Comparison of ENCODE assay signal across 16 cellular contexts in genomic region chr7:13980474-13980873, GRCh38. TPM values are rescaled to one million over a fixed set of nuclear protein-coding genes. Genes with fewer than 3 reads are reported as not detected.
DNase-seq lines count a peak whose midpoint lies in the region; ATAC-seq, FAIRE-seq and TF ChIP-seq lines count a peak whose summit lies in the region.
"Had no signal": no experiment of that assay in that cellular context is flagged by ENCODE, and none has a peak within 500 bp of the region (broad histone marks: within the 10 kb centered on the region; RNA-seq: fewer than 3 reads in every experiment).

No MANE protein-coding gene starts in this region.

- H3K4me3 ChIP-seq in K562 (no peak overlapping the region), iPS-18a (ENCODE audit: low read length) (no peak overlapping the region), suprapubic skin (no peak overlapping the region)
- H3K4me3 ChIP-seq: mucosa of descending colon, right lobe of liver had no signal

- DNase-seq in HT-29 (ENCODE audit: low spot score), result peak; percentile 60
- peak in 1 of 4 experiments; percentile 25 for DNase-seq in K562 (ENCODE audit: extremely low read depth in 1 of 4, low spot score in 3 of 4)
- no peak for DNase-seq in suprapubic skin (ENCODE audit: low spot score in 2 of 2)
- no peak for DNase-seq in HK-2 (ENCODE audit: unreplicated experiment)
- DNase-seq in cerebellum (ENCODE audit: low spot score), result no peak
- no peak for DNase-seq in activated CD4-positive, alpha-beta T cell treated with anti-CD3 and anti-CD28 coated beads for 48 hours
- DNase-seq: activated CD4-positive, alpha-beta T cell treated with anti-CD3 and anti-CD28 coated beads, Interleukin-2, amount 10 ng/mL, durations not matched to agents 24 days and 14 days; activated effector memory CD4-positive, alpha-beta T cell treated with Interleukin-2 at 50 U/mL for 16 hours; CD4-positive, alpha-beta memory T cell; GF-D8; right lobe of liver; T-helper 2 cell had no signal

- CTCF ChIA-PET in K562 (lab: Yijun Ruan, JAX; ENCODE audit: low intra/inter-chr PET ratio), result no interaction called here

- peak overlapping the region; percentile 84 for H2AFZ ChIP-seq in K562 (ENCODE audit: low read depth, low read length)

- WGBS in K562 (ENCODE audit: insufficient coverage, low coverage, missing lambda C conversion rate), result 16% methylated on average over 5 of the region's 5 CpGs
- WGBS in suprapubic skin, result 56% methylated on average over 5 of the region's 5 CpGs

- peaks cover 38% of the 10 kb centered on the region for H3K79me2 ChIP-seq in K562 (ENCODE audit: control insufficient read depth, insufficient read depth, low read length)

- FAIRE-seq in K562 (lab: Jason Lieb, UNC), result no peak
- FAIRE-seq: GM18507 had no signal

- peak overlapping the region; percentile 85 for H3K27ac ChIP-seq in K562 (ENCODE audit: extremely low read depth, low read depth, low read length)
- H3K27ac ChIP-seq in iPS-18a (ENCODE audit: low read length), result peak overlapping the region; percentile 49
- H3K27ac ChIP-seq in suprapubic skin, result peak overlapping the region; percentile 11
- H3K27ac ChIP-seq: right lobe of liver had no signal

- H3K9me1 ChIP-seq in K562 (ENCODE audit: control insufficient read depth, insufficient read depth, low read length), result no peaks in the 10 kb centered on the region

- TF ChIP-seq RAD21 in K562 (CRISPR knock-in tag; conservative IDR thresholded peaks at IDR 0.05 in 1 of 2, IDR thresholded peaks at IDR 0.05 in 1 of 2), result no peak

- TF ChIP-seq POLR2A in K562 (conservative IDR thresholded peaks at IDR 0.05) (no peak), suprapubic skin (IDR thresholded peaks at IDR 0.05) (no peak)

- ATAC-seq in K562, result peak; percentile 10; the same call in 2 of the 3 replicates
- ATAC-seq in HG02642 (IDR thresholded peaks at IDR 0.05; ENCODE audit: poor library complexity, unreplicated experiment), result no peak

- H3K9ac ChIP-seq in K562 (ENCODE audit: insufficient read depth in 1 of 2, low read depth in 2 of 2, low read length in 2 of 2), result peak overlapping the region in 1 of 2 experiments; percentile 69; a peak in 2 of 4 replicates
- H3K9ac ChIP-seq in iPS-18a (ENCODE audit: low read length), result peak overlapping the region; percentile 2

- H4K20me1 ChIP-seq in K562 (replicated peaks; ENCODE audit: control insufficient read depth, insufficient read depth, low read length), result no peaks in the 10 kb centered on the region

- POLR2A ChIA-PET in K562 (lab: Yijun Ruan, JAX), result interaction anchor here (0.6 to 4.3 kb wide), 5 partner anchors 9 to 43 kb away, joined by 3 to 17 read pairs (median 3); partner anchors contain the start of gene ETV1

- no TSS peak for BruUV-seq in K562 (replicated peaks; lab: Mats Ljungman, UMichigan)

- peak overlapping the region; percentile 61 for H3K4me2 ChIP-seq in K562 (ENCODE audit: insufficient read depth, low read length)

- H3K27me3 ChIP-seq in K562 (ENCODE audit: control insufficient read depth in 2 of 2, insufficient read depth in 2 of 2, low read length in 2 of 2), result no peaks in the 10 kb centered on the region
- H3K27me3 ChIP-seq in iPS-18a (ENCODE audit: control insufficient read depth, insufficient read depth, low read length), result no peaks in the 10 kb centered on the region
- H3K27me3 ChIP-seq in suprapubic skin, result no peaks in the 10 kb centered on the region
- H3K27me3 ChIP-seq: right lobe of liver had no signal

- TF ChIP-seq EP300 in K562 (IDR thresholded peaks at IDR 0.05; ENCODE audit: low read length) (no peak), suprapubic skin (IDR thresholded peaks at IDR 0.05) (no peak)

- intact Hi-C loops in K562 (cut with micrococcal nuclease), result loop anchor here (5.0 kb wide), 1 partner anchor 1578 kb away; the partner anchor contains the start of gene VWDE

- H3K36me3 ChIP-seq in K562 (ENCODE audit: control insufficient read depth, insufficient read depth, low read length) (peaks cover 9% of the 10 kb centered on the region; the same call in 1 of the 3 replicates), iPS-18a (ENCODE audit: control insufficient read depth, low read depth, low read length) (peaks cover 22% of the 10 kb centered on the region), suprapubic skin (no peaks in the 10 kb centered on the region)
- H3K36me3 ChIP-seq: right lobe of liver had no signal

- peaks cover 0 to 19% of the 10 kb centered on the region in 2 experiments; a peak in 3 of 5 replicates for H3K4me1 ChIP-seq in K562 (replicated peaks in 1 of 2; ENCODE audit: control insufficient read depth in 2 of 2, insufficient read depth in 2 of 2, low read length in 2 of 2)
- H3K4me1 ChIP-seq in iPS-18a (ENCODE audit: control insufficient read depth, low read depth, low read length), result peaks cover 61% of the 10 kb centered on the region
- peaks cover 22% of the 10 kb centered on the region for H3K4me1 ChIP-seq in suprapubic skin
- H3K4me1 ChIP-seq: right lobe of liver had no signal

- in situ Hi-C loops in K562 (cut with MboI), result loop anchor here (25.0 kb wide), 1 partner anchor 1268 kb away; no protein-coding TSS in a partner anchor

- H3K9me3 ChIP-seq in K562 (replicated peaks; ENCODE audit: control insufficient read depth, insufficient read depth, low read depth, low read length) (no peaks in the 10 kb centered on the region), iPS-18a (ENCODE audit: control insufficient read depth, low read depth, low read length) (no peaks in the 10 kb centered on the region), suprapubic skin (no peaks in the 10 kb centered on the region)
- H3K9me3 ChIP-seq: mucosa of descending colon, right lobe of liver had no signal

- TF ChIP-seq CTCF in K562 (IDR thresholded peaks at IDR 0.05 in 2 of 3, conservative IDR thresholded peaks at IDR 0.05 in 1 of 3; ENCODE audit: insufficient read depth in 2 of 3, low read depth in 1 of 3, low read length in 3 of 3) (no peak), suprapubic skin (IDR thresholded peaks at IDR 0.05) (no peak)

TF ChIP-seq in K562, 482 proteins besides CTCF, POLR2A, EP300 and RAD21:
- TF ChIP-seq HIVEP1 (CRISPR knock-in tag; IDR thresholded peaks at IDR 0.05), result no peak
- no peak for TF ChIP-seq RBM34 (IDR thresholded peaks at IDR 0.05; ENCODE audit: borderline replicate concordance, insufficient read depth, low read length)
- TF ChIP-seq ILK (tag; IDR thresholded peaks at IDR 0.05; ENCODE audit: borderline replicate concordance, low read depth), result no peak
- TF ChIP-seq SETDB1 (IDR thresholded peaks at IDR 0.05; ENCODE audit: low read length), result no peak
- no peak for TF ChIP-seq ZNF197 (CRISPR knock-in tag; IDR thresholded peaks at IDR 0.05; ENCODE audit: low read depth)
- no peak for TF ChIP-seq GATA2 (CRISPR knock-in tag; IDR thresholded peaks at IDR 0.05)
- no peak for TF ChIP-seq NBN (IDR thresholded peaks at IDR 0.05; ENCODE audit: low read depth)
- TF ChIP-seq NR4A1 (CRISPR knock-in tag; IDR thresholded peaks at IDR 0.05), result no peak
- TF ChIP-seq NR4A1 (tag; IDR thresholded peaks at IDR 0.05), result no peak
- TF ChIP-seq FOXA3 (CRISPR knock-in tag; conservative IDR thresholded peaks at IDR 0.05 in 1 of 2, IDR thresholded peaks at IDR 0.05 in 1 of 2), result no peak
- TF ChIP-seq ETV6 (IDR thresholded peaks at IDR 0.05; ENCODE audit: borderline replicate concordance in 1 of 2, low read depth in 2 of 2, low read length in 1 of 2), result no peak
- no peak for TF ChIP-seq ETV6 (CRISPR knock-in tag; IDR thresholded peaks at IDR 0.05; ENCODE audit: borderline replicate concordance)
- TF ChIP-seq ZNF316 (IDR thresholded peaks at IDR 0.05), result peak; percentile 71
- TF ChIP-seq SMC3 (conservative IDR thresholded peaks at IDR 0.05; ENCODE audit: insufficient read depth, low read depth, low read length), result no peak
- peak; percentile 69 for TF ChIP-seq ZNF512 (tag; IDR thresholded peaks at IDR 0.05)
- 0 out of 2 replicates have a peak, but pooled peaks have one; percentile 8 for TF ChIP-seq RBFOX2 (IDR thresholded peaks at IDR 0.05; ENCODE audit: low read depth, low read length)
- TF ChIP-seq DACH1 (IDR thresholded peaks at IDR 0.05; ENCODE audit: partially characterized antibody), result peak; percentile 40
- TF ChIP-seq GATAD2B (IDR thresholded peaks at IDR 0.05; ENCODE audit: borderline replicate concordance), result no peak

RNA-seq across cellular contexts. Expression of gene ETV1, which starts 9.0 kb away (rescaled TPM):
- total RNA-seq in HT-29 (2014; rRNA removed; shearing (Covaris generic)), result 2.4 and 4.7 TPM in 2 replicates
- total RNA-seq in K562 (2011; cell fraction: chromatin; rRNA removed; ENCODE audit: low replicate concordance), result 19.5 and 42.2 TPM in 2 replicates
- 10.2 and 11.8 TPM in 2 replicates for total RNA-seq in K562 (2011; cell fraction: nucleolus; rRNA removed)
- total RNA-seq in K562 (2011; cell fraction: nucleoplasm; rRNA removed), result 23.3 and 36.9 TPM in 2 replicates
- 8.0 and 9.8 TPM in 2 replicates for total RNA-seq in K562 (2014; rRNA removed)
- total RNA-seq in K562 (2014; rRNA removed; fragmentation: Illumina TruSeq; extraction: Trizol), result 15.9 and 16.3 TPM in 2 replicates
- 11.3 and 14.0 TPM in 2 replicates for total RNA-seq in K562 (2015; rRNA removed; fragmentation: Illumina TruSeq; extraction: Trizol)
- 18.1 and 27.4 TPM in 2 replicates for total RNA-seq in K562 (2021)
- 15.8 and 16.2 TPM in 2 replicates for polyA plus RNA-seq in K562 (2011; rRNA removed)
- 12.6 and 14.8 TPM in 2 replicates for polyA plus RNA-seq in K562 (2011; cell fraction: cytosol; rRNA removed)
- polyA plus RNA-seq in K562 (2011; cell fraction: nucleus; rRNA removed), result 28.7 and 41.6 TPM in 2 replicates
- polyA plus RNA-seq in K562 (2012), result 15.6 and 21.3 TPM in 2 replicates
- polyA plus RNA-seq in K562 (2014; fragmentation: Illumina TruSeq; extraction: Trizol), result 21.1 and 23.1 TPM in 2 replicates
- 1 to 10 TPM; 7.2 to 9.8 TPM for polyA plus RNA-seq in K562 (2014; fragmentation: Nextera tagmentation; extraction: Ambion mirVana)
- polyA plus RNA-seq in K562 (2014; rRNA removed), result 10.5 and 12.0 TPM in 2 replicates
- polyA minus RNA-seq in K562 (2011; rRNA and poly(A)+ RNA removed), result 20.5 and 28.2 TPM in 2 replicates
- 5.4 and 7.4 TPM in 2 replicates for polyA minus RNA-seq in K562 (2011; cell fraction: cytosol; rRNA and poly(A)+ RNA removed)
- polyA minus RNA-seq in K562 (2011; cell fraction: nucleus; rRNA and poly(A)+ RNA removed), result 16.8 and 35.5 TPM in 2 replicates
- 1 to 10 TPM; 3.3 to 7.6 (median 5.3) TPM for total RNA-seq in suprapubic skin
- 44.5 TPM for total RNA-seq in cerebellum
- total RNA-seq: activated CD4-positive, alpha-beta T cell treated with anti-CD3 and anti-CD28 coated beads, Interleukin-2, amount 10 ng/mL, durations not matched to agents 24 days and 14 days had no signal
- polyA plus RNA-seq: CD4-positive, alpha-beta memory T cell had no signal

Comparison
In these comparisons a context has a peak if more than half of its experiments do, and no peak if none do; other contexts are left out.
1. H3K27ac ChIP-seq: peak in every context shown above with its lines; median percentile 85 in K562; 49 in iPS-18a; 11 in suprapubic skin.